Comparison of ENCODE assay signal across 18 cellular contexts in the genomic region with DNA sequence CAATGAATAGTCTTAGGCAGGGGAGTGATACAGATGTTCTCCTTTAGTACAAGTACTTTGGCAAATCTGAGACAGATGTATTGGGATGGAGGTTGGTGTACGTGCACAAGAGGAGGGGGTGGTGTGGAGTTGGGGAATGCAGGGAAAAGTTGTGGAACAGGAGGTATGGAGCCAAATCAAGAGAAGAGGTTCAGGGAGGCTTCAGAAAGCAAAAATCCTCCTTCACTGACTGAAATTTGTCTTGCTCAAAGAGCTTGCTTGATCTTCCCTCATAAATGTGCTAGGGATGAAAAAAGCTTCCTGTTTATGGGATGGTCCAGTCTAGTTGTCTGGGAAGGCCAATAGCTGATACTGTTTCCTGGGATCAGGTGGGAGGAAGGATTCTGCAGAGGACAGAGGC. TPM values are rescaled to one million over a fixed set of nuclear protein-coding genes. Genes with fewer than 3 reads are reported as not detected.
DNase-seq lines count a peak whose midpoint lies in the region; ATAC-seq and TF ChIP-seq lines count a peak whose summit lies in the region.
"Had no signal": no experiment of that assay in that cellular context is flagged by ENCODE, and none has a peak within 500 bp of the region (broad histone marks: within the 10 kb centered on the region; RNA-seq: fewer than 3 reads in every experiment).

No MANE protein-coding gene starts in this region.

- H3K27me3 ChIP-seq in Loucy (ENCODE audit: insufficient read depth, low read length, poor library complexity, severe bottlenecking) (no peaks in the 10 kb centered on the region), trophoblast cell (ENCODE audit: insufficient read depth, low read length) (no peaks in the 10 kb centered on the region), spleen (replicated peaks in 1 of 7) (no peaks in the 10 kb centered on the region)

- WGBS in trophoblast cell (ENCODE audit: extremely low coverage, insufficient coverage, insufficient read length), result no CpG with 5 or more reads among the region's 1 CpG
- 78 to 89% (median 85%) methylated on average over 1 of the region's 1 CpG for WGBS in spleen, 5 donors

- no peak overlapping the region for H3K23ac ChIP-seq in trophoblast cell (ENCODE audit: low read length)

- H3K4me1 ChIP-seq in Loucy (ENCODE audit: insufficient read depth, low read length, poor library complexity, severe bottlenecking) (peaks cover 37% of the 10 kb centered on the region), trophoblast cell (ENCODE audit: control insufficient read depth in 1 of 2, insufficient read depth in 2 of 2, low read length in 2 of 2) (peaks cover 4 to 7% of the 10 kb centered on the region in 2 experiments), spleen (peaks cover 30 to 84% (median 60%) of the 10 kb centered on the region in 6 donors)

- no peak for ATAC-seq in activated T-helper 17 cell treated with anti-CD3 and anti-CD28 coated beads, Interleukin-2, amount 50 U/mL, for 72 hours (replicated peaks)
- ATAC-seq in HG03469 (IDR thresholded peaks at IDR 0.05; ENCODE audit: unreplicated experiment) (no peak), GM21576 (IDR thresholded peaks at IDR 0.05; ENCODE audit: unreplicated experiment) (no peak)
- ATAC-seq: HCT116 had no signal

- no peak for TF ChIP-seq CTCF in Loucy (conservative IDR thresholded peaks at IDR 0.05; ENCODE audit: low read length)
- TF ChIP-seq CTCF in spleen (IDR thresholded peaks at IDR 0.05 in 8 of 11, conservative IDR thresholded peaks at IDR 0.05 in 3 of 11), result no peak

- H3K79me2 ChIP-seq in Loucy (ENCODE audit: insufficient read depth, low read length), result peaks cover 79% of the 10 kb centered on the region
- H3K79me2 ChIP-seq in trophoblast cell (ENCODE audit: control insufficient read depth, insufficient read depth, low read length, poor library complexity), result peaks cover 2% of the 10 kb centered on the region

- H3K36me3 ChIP-seq in Loucy (ENCODE audit: insufficient read depth, low read length) (no peaks in the 10 kb centered on the region), trophoblast cell (ENCODE audit: control insufficient read depth in 1 of 2, insufficient read depth in 2 of 2, low read length in 2 of 2) (no peaks in the 10 kb centered on the region), spleen (peaks cover 0 to 27% (median 0%) of the 10 kb centered on the region in 6 donors)

- H2BK12ac ChIP-seq in trophoblast cell (ENCODE audit: low read length), result no peak overlapping the region

- no peak for DNase-seq in T-helper 1 cell
- no peak for DNase-seq in trophoblast cell
- no peak for DNase-seq in spleen
- DNase-seq: Calu3, IMR-90, NCI-H1048, NCI-H1694, NCI-H345, NCI-H774, SHP77 treated with DMSO at 0.1 percent for 48 hours had no signal

- H3K9me3 ChIP-seq in Loucy (ENCODE audit: insufficient read depth, low read depth, low read length), result no peaks in the 10 kb centered on the region
- no peaks in the 10 kb centered on the region for H3K9me3 ChIP-seq in trophoblast cell (ENCODE audit: insufficient read depth, low read depth, low read length)
- H3K9me3 ChIP-seq in spleen, result no peaks in the 10 kb centered on the region

- no peak overlapping the region for H4K91ac ChIP-seq in trophoblast cell (ENCODE audit: low read depth, low read length)

- H2BK120ac ChIP-seq in trophoblast cell (ENCODE audit: insufficient read depth, low read length, poor library complexity), result no peak overlapping the region

- H3F3A ChIP-seq in Loucy (ENCODE audit: low read depth), result no peaks in the 10 kb centered on the region; the same call in 1 of the 2 replicates

- no peak overlapping the region for H4K8ac ChIP-seq in trophoblast cell (ENCODE audit: low read depth, low read length)

- peaks cover 15% of the 10 kb centered on the region for H4K20me1 ChIP-seq in Loucy (ENCODE audit: insufficient read depth, low read length, poor library complexity, severe bottlenecking)

- H3K14ac ChIP-seq in trophoblast cell (ENCODE audit: low read length), result no peak overlapping the region

- no peak for TF ChIP-seq POLR2A in spleen (IDR thresholded peaks at IDR 0.05)

- peak overlapping the region; percentile 57 for H3K4ac ChIP-seq in trophoblast cell (ENCODE audit: low read depth, low read length)

- H3K9me3 Mint-ChIP-seq in T-helper 1 cell treated with Interleukin-12 subunit alpha and Interleukin-12 subunit beta and Interleukin-4 antibody, amounts not matched to agents 30 μg/mL and 1 μg/mL, for 36 hours, result no peaks in the 10 kb centered on the region
- no peaks in the 10 kb centered on the region for H3K9me3 Mint-ChIP-seq in activated T-helper 17 cell treated with anti-CD3 and anti-CD28 coated beads, Interleukin-2, amount 50 U/mL, for 72 hours
- H3K9me3 Mint-ChIP-seq: CD14-positive monocyte had no signal

- H3K36me3 Mint-ChIP-seq in T-helper 1 cell treated with Interleukin-12 subunit alpha and Interleukin-12 subunit beta and Interleukin-4 antibody, amounts not matched to agents 30 μg/mL and 1 μg/mL, for 36 hours (ENCODE audit: low read depth), result peaks cover 56% of the 10 kb centered on the region
- peaks cover 77% of the 10 kb centered on the region for H3K36me3 Mint-ChIP-seq in activated T-helper 17 cell treated with anti-CD3 and anti-CD28 coated beads, Interleukin-2, amount 50 U/mL, for 72 hours (ENCODE audit: low read depth)

- H3K18ac ChIP-seq in trophoblast cell (ENCODE audit: low read length), result no peak overlapping the region

- intact Hi-C loops in spleen (cut with DNase I; ENCODE audit: low total_unique reads), result no loop called here

- peak overlapping the region; percentile 28 for H3K4me2 ChIP-seq in Loucy (ENCODE audit: low read depth, low read length, poor library complexity, severe bottlenecking)
- no peak overlapping the region for H3K4me2 ChIP-seq in trophoblast cell (ENCODE audit: low read length)

- peaks cover 65% of the 10 kb centered on the region for H3K4me1 Mint-ChIP-seq in T-helper 1 cell treated with Interleukin-12 subunit alpha and Interleukin-12 subunit beta and Interleukin-4 antibody, amounts not matched to agents 30 μg/mL and 1 μg/mL, for 36 hours (ENCODE audit: low read depth)
- peaks cover 57% of the 10 kb centered on the region for H3K4me1 Mint-ChIP-seq in activated T-helper 17 cell treated with anti-CD3 and anti-CD28 coated beads, Interleukin-2, amount 50 U/mL, for 72 hours

- no peak overlapping the region for H3K4me3 ChIP-seq in Loucy (ENCODE audit: low read length, poor library complexity, severe bottlenecking)
- no peak overlapping the region for H3K4me3 ChIP-seq in trophoblast cell (ENCODE audit: low read depth, low read length)
- H3K4me3 ChIP-seq in spleen, result no peak overlapping the region

- H4K12ac ChIP-seq in trophoblast cell (ENCODE audit: low read depth, low read length), result no peak overlapping the region

- H3K9me2 ChIP-seq in Loucy (replicated peaks; ENCODE audit: low read depth, low read length), result no peaks in the 10 kb centered on the region

- H3K79me1 ChIP-seq in trophoblast cell (ENCODE audit: low read length), result peaks cover under 1% of the 10 kb centered on the region

- H2BK5ac ChIP-seq in trophoblast cell (ENCODE audit: low read depth, low read length, poor library complexity), result no peak overlapping the region

- H2AFZ ChIP-seq in Loucy (ENCODE audit: low read length), result no peak overlapping the region
- no peak overlapping the region for H2AFZ ChIP-seq in trophoblast cell (ENCODE audit: insufficient read depth, low read length, poor library complexity)

- no peaks in the 10 kb centered on the region for H3K27me3 Mint-ChIP-seq in T-helper 1 cell treated with Interleukin-12 subunit alpha and Interleukin-12 subunit beta and Interleukin-4 antibody, amounts not matched to agents 30 μg/mL and 1 μg/mL, for 36 hours (ENCODE audit: low read depth)
- no peaks in the 10 kb centered on the region for H3K27me3 Mint-ChIP-seq in activated T-helper 17 cell treated with anti-CD3 and anti-CD28 coated beads, Interleukin-2, amount 50 U/mL, for 72 hours

- H3K9ac ChIP-seq in Loucy (ENCODE audit: low read depth, low read length, poor library complexity, severe bottlenecking), result no peak overlapping the region
- no peak overlapping the region for H3K9ac ChIP-seq in trophoblast cell (ENCODE audit: low read length)

- H3K4me3 Mint-ChIP-seq in T-helper 1 cell treated with Interleukin-12 subunit alpha and Interleukin-12 subunit beta and Interleukin-4 antibody, amounts not matched to agents 30 μg/mL and 1 μg/mL, for 36 hours, result peak overlapping the region; percentile 19
- peak overlapping the region; percentile 9 for H3K4me3 Mint-ChIP-seq in activated T-helper 17 cell treated with anti-CD3 and anti-CD28 coated beads, Interleukin-2, amount 50 U/mL, for 72 hours
- H3K4me3 Mint-ChIP-seq: CD14-positive monocyte had no signal

- H3K27ac Mint-ChIP-seq in T-helper 1 cell treated with Interleukin-12 subunit alpha and Interleukin-12 subunit beta and Interleukin-4 antibody, amounts not matched to agents 30 μg/mL and 1 μg/mL, for 36 hours, result peak overlapping the region; percentile 56
- H3K27ac Mint-ChIP-seq in activated T-helper 17 cell treated with anti-CD3 and anti-CD28 coated beads, Interleukin-2, amount 50 U/mL, for 72 hours, result peak overlapping the region; percentile 2

- H3K27ac ChIP-seq in trophoblast cell (ENCODE audit: low read depth, low read length) (no peak overlapping the region), spleen (no peak overlapping the region)
- H3K27ac ChIP-seq: 22Rv1 had no signal

- no peak overlapping the region for H2AK5ac ChIP-seq in trophoblast cell (ENCODE audit: low read length)

RNA-seq across cellular contexts. Expression of gene RNF19B, which starts 5.8 kb away (rescaled TPM):
- total RNA-seq in activated T-helper 17 cell treated with anti-CD3 and anti-CD28 coated beads, Interleukin-2, amount 50 U/mL, for 72 hours, result 10 to 100 TPM; 32.2 to 65.6 TPM
- polyA plus RNA-seq in trophoblast cell (2013), result 14.7 and 14.9 TPM in 2 replicates
- 10 to 100 TPM; 20.1 to 38.4 (median 26.7) TPM for total RNA-seq in spleen
- polyA plus RNA-seq in spleen, result 1 to 10 TPM; 3.6 to 9.0 (median 4.4) TPM

RNA-seq across cellular contexts. Expression of gene TMEM54, which starts 57.6 kb away (rescaled TPM):
- total RNA-seq in activated T-helper 17 cell treated with anti-CD3 and anti-CD28 coated beads, Interleukin-2, amount 50 U/mL, for 72 hours, result under 1 TPM; 0.37 to 0.80 TPM
- 172 and 195 TPM in 2 replicates for polyA plus RNA-seq in trophoblast cell (2013)
- 10 to 100 TPM in 6 of 7 donors, 1 to 10 TPM in 1; 9.9 to 24.6 (median 12.5) TPM for total RNA-seq in spleen
- 10 to 100 TPM in 1 of 3 donors, 1 to 10 TPM in 2; 4.3 to 14.1 (median 5.6) TPM for polyA plus RNA-seq in spleen
- polyA plus RNA-seq: CD14-positive monocyte had no signal

Comparison
In these comparisons a context has a peak if more than half of its experiments do, and no peak if none do; other contexts are left out.
1. RNA of gene TMEM54, which starts 57.6 kb away (total RNA-seq): 9.9 to 24.6 TPM in spleen; 0.37 to 0.80 TPM in activated T-helper 17 cell treated with anti-CD3 and anti-CD28 coated beads, Interleukin-2, amount 50 U/mL, for 72 hours; every median in the first group is over 4 times any median in the second.